20 cellular contexts compared by ENCODE assay signal in the genomic region with DNA sequence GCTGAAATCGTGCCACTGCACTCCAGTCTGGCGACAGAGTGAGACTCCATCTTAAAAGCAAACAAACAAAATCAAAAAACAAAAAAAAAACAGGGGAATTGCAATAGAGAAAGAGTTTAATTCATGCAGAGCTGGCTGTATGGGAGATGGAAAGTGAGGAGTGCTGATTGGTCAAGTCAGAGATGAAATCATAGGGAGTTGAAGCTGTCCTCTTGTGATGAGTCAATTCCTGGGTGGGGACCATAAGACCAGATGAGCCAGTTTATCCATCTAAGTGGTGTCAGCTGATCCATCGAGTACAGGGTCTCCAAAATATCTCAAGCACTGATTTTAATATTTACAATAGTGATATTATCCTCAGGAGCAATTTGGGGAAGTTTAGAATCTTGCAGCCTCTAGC. TPM values are rescaled to one million over a fixed set of nuclear protein-coding genes. Genes with fewer than 3 reads are reported as not detected.
DNase-seq lines count a peak whose midpoint lies in the region; TF ChIP-seq lines count a peak whose summit lies in the region.
"Had no signal": no experiment of that assay in that cellular context is flagged by ENCODE, and none has a peak within 500 bp of the region (broad histone marks: within the 10 kb centered on the region; RNA-seq: fewer than 3 reads in every experiment).

No MANE protein-coding gene starts in this region.

- H2BK5ac ChIP-seq in trophoblast cell (ENCODE audit: low read depth, low read length, poor library complexity): no peak overlapping the region

- peak; percentile 32 for DNase-seq in mammary epithelial cell
- DNase-seq in MCF 10A (ENCODE audit: unreplicated experiment): no peak
- DNase-seq in NCI-H69 (lab: John Stamatoyannopoulos, UW): peak; percentile 8
- peak; percentile 11 for DNase-seq in choroid plexus epithelial cell (ENCODE audit: low read depth)
- no peak for DNase-seq in mesothelial cell of epicardium (ENCODE audit: low spot score in 2 of 2, unreplicated experiment in 2 of 2)
- no peak for DNase-seq in stimulated activated CD4-positive, alpha-beta T cell treated with anti-CD3 and anti-CD28 coated beads, Interleukin-1b, Interleukin-23, amount 100 ng/mL, for 48 hours
- DNase-seq in NCI-H128 (lab: John Stamatoyannopoulos, UW; ENCODE audit: unreplicated experiment): no peak
- no peak for DNase-seq in trophoblast cell
- DNase-seq: AML-193, DMS79, HFFc6, NCI-H1417 treated with DMSO at 0.1 percent for 48 hours, NCI-H2029, NCI-H2171 treated with DMSO at 0.1 percent for 48 hours, SHP77 had no signal

- H3K4me2 ChIP-seq in mammary epithelial cell (ENCODE audit: insufficient read depth, low read depth, low read length): no peak overlapping the region
- no peak overlapping the region for H3K4me2 ChIP-seq in trophoblast cell (ENCODE audit: low read length)
- H3K4me2 ChIP-seq: A549, GM23338, KMS-11 had no signal

- H2BK12ac ChIP-seq in trophoblast cell (ENCODE audit: low read length): no peak overlapping the region

- no peak overlapping the region for H3K27ac Mint-ChIP-seq in MCF 10A (ENCODE audit: low read depth, unreplicated experiment)
- peak overlapping the region; percentile 75 for H3K27ac Mint-ChIP-seq in mesothelial cell of epicardium
- H3K27ac Mint-ChIP-seq: GM23338, HFFc6 had no signal

- no peak overlapping the region for H3K23ac ChIP-seq in trophoblast cell (ENCODE audit: low read length)

- H3K27ac ChIP-seq in mammary epithelial cell (ENCODE audit: insufficient read depth, low read depth, low read length) (no peak overlapping the region), trophoblast cell (ENCODE audit: low read depth, low read length) (no peak overlapping the region)
- H3K27ac ChIP-seq: A549, HL-60, KMS-11 had no signal

- H2AK5ac ChIP-seq in trophoblast cell (ENCODE audit: low read length): no peak overlapping the region

- H3K9me3 ChIP-seq in mammary epithelial cell (replicated peaks; ENCODE audit: insufficient read depth, low read length): no peaks in the 10 kb centered on the region
- no peaks in the 10 kb centered on the region for H3K9me3 ChIP-seq in trophoblast cell (ENCODE audit: insufficient read depth, low read depth, low read length)
- H3K9me3 ChIP-seq: A549 had no signal

- no peak for TF ChIP-seq CTCF in mammary epithelial cell (conservative IDR thresholded peaks at IDR 0.05 in 1 of 2, IDR thresholded peaks at IDR 0.05 in 1 of 2; ENCODE audit: extremely low read depth in 1 of 2, insufficient read depth in 1 of 2, low read depth in 1 of 2, low read length in 2 of 2)
- TF ChIP-seq CTCF in MCF 10A (IDR thresholded peaks at IDR 0.05; ENCODE audit: unreplicated experiment): no peak
- no peak for TF ChIP-seq CTCF in choroid plexus epithelial cell (conservative IDR thresholded peaks at IDR 0.05; ENCODE audit: low read depth, low read length)
- TF ChIP-seq CTCF in mesothelial cell of epicardium (IDR thresholded peaks at IDR 0.05; ENCODE audit: unreplicated experiment): no peak

- no peak overlapping the region for H4K91ac ChIP-seq in trophoblast cell (ENCODE audit: low read depth, low read length)

- H3K14ac ChIP-seq in trophoblast cell (ENCODE audit: low read length): no peak overlapping the region

- BruUV-seq in mammary epithelial cell (replicated peaks; lab: Mats Ljungman, UMichigan) (no TSS peak), MCF 10A (replicated peaks; lab: Mats Ljungman, UMichigan) (no TSS peak)

- H3K4me3 ChIP-seq in mammary epithelial cell (replicated peaks in 1 of 3; ENCODE audit: insufficient read depth in 1 of 3, low read depth in 2 of 3, low read length in 3 of 3) (no peak overlapping the region), choroid plexus epithelial cell (ENCODE audit: low read depth, low read length) (no peak overlapping the region), trophoblast cell (ENCODE audit: low read depth, low read length) (no peak overlapping the region)
- H3K4me3 ChIP-seq: A549, GM23338 had no signal

- H3K36me3 ChIP-seq in mammary epithelial cell (ENCODE audit: insufficient read depth, low read length): no peaks in the 10 kb centered on the region
- no peaks in the 10 kb centered on the region for H3K36me3 ChIP-seq in trophoblast cell (ENCODE audit: control insufficient read depth in 1 of 2, insufficient read depth in 2 of 2, low read length in 2 of 2)

- H3K79me1 ChIP-seq in trophoblast cell (ENCODE audit: low read length): no peaks in the 10 kb centered on the region

- no peak overlapping the region for H3K4ac ChIP-seq in trophoblast cell (ENCODE audit: low read depth, low read length)

- H3K4me1 ChIP-seq in mammary epithelial cell (ENCODE audit: insufficient read depth, low read length) (no peaks in the 10 kb centered on the region), trophoblast cell (ENCODE audit: control insufficient read depth in 1 of 2, insufficient read depth in 2 of 2, low read length in 2 of 2) (no peaks in the 10 kb centered on the region)
- H3K4me1 ChIP-seq: A549 had no signal

- no peaks in the 10 kb centered on the region for H4K20me1 ChIP-seq in mammary epithelial cell (ENCODE audit: insufficient read depth, low read length)

- H3K27me3 ChIP-seq in mammary epithelial cell (ENCODE audit: insufficient read depth, low read length) (no peaks in the 10 kb centered on the region), trophoblast cell (ENCODE audit: insufficient read depth, low read length) (no peaks in the 10 kb centered on the region)

- H3K4me3 Mint-ChIP-seq in MCF 10A (ENCODE audit: unreplicated experiment) (no peak overlapping the region), mesothelial cell of epicardium (no peak overlapping the region)
- H3K4me3 Mint-ChIP-seq: GM23338, HFFc6 had no signal

- H3K79me2 ChIP-seq in mammary epithelial cell (ENCODE audit: insufficient read depth, low read length) (no peaks in the 10 kb centered on the region), trophoblast cell (ENCODE audit: control insufficient read depth, insufficient read depth, low read length, poor library complexity) (no peaks in the 10 kb centered on the region)

- POLR2A ChIA-PET in MCF 10A (lab: Yijun Ruan, JAX): no interaction called here

- no peaks in the 10 kb centered on the region for H3K36me3 Mint-ChIP-seq in MCF 10A (ENCODE audit: insufficient read depth, unreplicated experiment)
- no peaks in the 10 kb centered on the region for H3K36me3 Mint-ChIP-seq in mesothelial cell of epicardium

- in situ Hi-C loops in mammary epithelial cell (cut with MboI; ENCODE audit: low sequenced_read_pairs in 2 of 2): no loop called here

- H4K8ac ChIP-seq in trophoblast cell (ENCODE audit: low read depth, low read length): no peak overlapping the region

- H3K9ac ChIP-seq in mammary epithelial cell (ENCODE audit: insufficient read depth, low read length) (no peak overlapping the region), trophoblast cell (ENCODE audit: low read length) (no peak overlapping the region)
- H3K9ac ChIP-seq: KMS-11 had no signal

- H3K4me1 Mint-ChIP-seq in MCF 10A (ENCODE audit: insufficient read depth, unreplicated experiment): no peaks in the 10 kb centered on the region
- H3K4me1 Mint-ChIP-seq in mesothelial cell of epicardium: peaks cover 81% of the 10 kb centered on the region

- H3K9me3 Mint-ChIP-seq in MCF 10A (ENCODE audit: unreplicated experiment): no peaks in the 10 kb centered on the region
- no peaks in the 10 kb centered on the region for H3K9me3 Mint-ChIP-seq in mesothelial cell of epicardium
- H3K9me3 Mint-ChIP-seq: GM23338, HFFc6 had no signal

- no peak overlapping the region for H3K18ac ChIP-seq in trophoblast cell (ENCODE audit: low read length)

- no peaks in the 10 kb centered on the region for H3K27me3 Mint-ChIP-seq in MCF 10A (ENCODE audit: insufficient read depth, unreplicated experiment)
- no peaks in the 10 kb centered on the region for H3K27me3 Mint-ChIP-seq in mesothelial cell of epicardium (ENCODE audit: low read depth)

- CTCF ChIA-PET in mammary epithelial cell (lab: Charles Lee; ENCODE audit: low non-redundant PET): no interaction called here
- CTCF ChIA-PET in MCF 10A (lab: Yijun Ruan, JAX): interaction anchor here (0.6 kb wide), 3 partner anchors 19 to 273 kb away, joined by 3 to 6 read pairs (median 3); no protein-coding TSS in a partner anchor

- 78% methylated on average over 3 of the region's 3 CpGs for WGBS in mammary epithelial cell (ENCODE audit: low coverage, missing lambda C conversion rate)
- whole genome bisulfite sequencing in trophoblast cell (ENCODE audit: extremely low coverage, insufficient coverage, insufficient read length): no CpG with 5 or more reads among the region's 3 CpGs

- intact Hi-C loops in mammary epithelial cell (cut with micrococcal nuclease): no loop called here
- intact Hi-C loops in MCF 10A (cut with micrococcal nuclease): no loop called here

- H2AFZ ChIP-seq in mammary epithelial cell (ENCODE audit: low read depth, low read length) (no peak overlapping the region), trophoblast cell (ENCODE audit: insufficient read depth, low read length, poor library complexity) (no peak overlapping the region)
- H2AFZ ChIP-seq: GM23338 had no signal

- H2BK120ac ChIP-seq in trophoblast cell (ENCODE audit: insufficient read depth, low read length, poor library complexity): no peak overlapping the region

- no peak overlapping the region for H4K12ac ChIP-seq in trophoblast cell (ENCODE audit: low read depth, low read length)

- dilution Hi-C loops in mammary epithelial cell (cut with HindIII; ENCODE audit: low sequenced_read_pairs): no loop called here

RNA-seq across cellular contexts. Expression of a gene that starts 45.3 kb away (rescaled TPM):
- total RNA-seq in mammary epithelial cell (under 1 TPM; 0.09 to 0.17 TPM), MCF 10A (2022) (0.09 and 0.20 TPM in 2 replicates), mesothelial cell of epicardium (12.1 to 13.0 TPM (median 12.6 TPM) in 3 replicates)
- polyA plus RNA-seq in mammary epithelial cell: not detected
- not detected for polyA minus RNA-seq in mammary epithelial cell
- polyA plus RNA-seq in trophoblast cell (2013): 0.25 and 0.36 TPM in 2 replicates
- total RNA-seq: NCI-H460 had no signal

Comparison
In these comparisons a context has a peak if more than half of its experiments do, and no peak if none do; other contexts are left out.
1. DNase-seq: peak in mammary epithelial cell (single experiment), NCI-H69 (single experiment) and choroid plexus epithelial cell (single experiment); none in MCF 10A (single experiment), mesothelial cell of epicardium (0 of 2), stimulated activated CD4-positive, alpha-beta T cell treated with anti-CD3 and anti-CD28 coated beads, Interleukin-1b, Interleukin-23, amount 100 ng/mL, for 48 hours (single experiment), NCI-H128 (single experiment) and trophoblast cell (0 of 2).
2. RNA of a gene that starts 45.3 kb away (total RNA-seq): 12.1 to 13.0 TPM in mesothelial cell of epicardium; 0.09 to 0.17 TPM in mammary epithelial cell and 0.09 to 0.20 TPM in MCF 10A; every median in the first group is over 10 times any median in the second.